8 cellular contexts compared by ENCODE assay signal in genomic region chr11:73218106-73218829, GRCh38. TPM values are rescaled to one million over a fixed set of nuclear protein-coding genes. Genes with fewer than 3 reads are reported as not detected.
DNase-seq lines count a peak whose midpoint lies in the region; ATAC-seq and TF ChIP-seq lines count a peak whose summit lies in the region.

P2RY2 (plus strand) TSS chr11:73218281; CDS start chr11:73234160, 15,879 bp downstream.

- POLR2A ChIA-PET in activated CD4-positive, alpha-beta memory T cell treated with anti-CD3 and anti-CD28 coated beads, Interleukin-2, amount 10 ng/mL, durations not matched to agents 7 days and 5 days (lab: Charles Lee) = no interaction called here
- POLR2A ChIA-PET in naive thymus-derived CD8-positive, alpha-beta T cell (lab: Charles Lee) = no interaction called here

- H3K4me3 Mint-ChIP-seq in activated CD4-positive, alpha-beta memory T cell treated with anti-CD3 and anti-CD28 coated beads, Interleukin-2, amount 10 ng/mL, durations not matched to agents 7 days and 5 days = peak within 1 kb of the TSS; percentile 16
- H3K4me3 Mint-ChIP-seq in naive thymus-derived CD8-positive, alpha-beta T cell = peak within 1 kb of the TSS in 9 of 10 donors; percentile 20 to 74 (median 68)

- H2AFZ ChIP-seq in fibroblast of lung (ENCODE audit: low read length) = peak within 1 kb of the TSS; percentile 59

- H3K4me3 ChIP-seq in fibroblast of lung (replicated peaks in 1 of 4; ENCODE audit: control extremely low read depth in 1 of 4, insufficient read depth in 1 of 4, low read depth in 3 of 4, low read length in 4 of 4) (peak within 1 kb of the TSS in 3 of 4 experiments; percentile 23 to 51 (median 27)), upper lobe of left lung (peak within 1 kb of the TSS; percentile 40 to 55 (median 51))

- H3K27me3 Mint-ChIP-seq in activated CD4-positive, alpha-beta memory T cell treated with anti-CD3 and anti-CD28 coated beads, Interleukin-2, amount 10 ng/mL, durations not matched to agents 7 days and 5 days = peaks cover 26% of the 10 kb centered on the region
- peaks cover 14 to 48% (median 27%) of the 10 kb centered on the region in 5 donors for H3K27me3 Mint-ChIP-seq in naive thymus-derived CD8-positive, alpha-beta T cell

- no peak within 1 kb of the TSS for H3K27ac Mint-ChIP-seq in activated CD4-positive, alpha-beta memory T cell treated with anti-CD3 and anti-CD28 coated beads, Interleukin-2, amount 10 ng/mL, durations not matched to agents 7 days and 5 days
- H3K27ac Mint-ChIP-seq in naive thymus-derived CD8-positive, alpha-beta T cell = peak within 1 kb of the TSS in 2 of 10 donors; percentile 1 to 24

- CTCF ChIA-PET in activated CD4-positive, alpha-beta memory T cell treated with anti-CD3 and anti-CD28 coated beads, Interleukin-2, amount 10 ng/mL, durations not matched to agents 7 days and 5 days (lab: Charles Lee) = interaction anchor here (1.4 kb wide), 1 partner anchor 25 kb away, joined by 3 read pairs; no protein-coding TSS in a partner anchor

- H3K9me3 ChIP-seq in fibroblast of lung (ENCODE audit: control insufficient read depth, insufficient read depth, low read depth, low read length) = no peaks in the 10 kb centered on the region
- H3K9me3 ChIP-seq in upper lobe of left lung = no peaks in the 10 kb centered on the region

- 4% methylated on average over 25 to 52 of the region's 81 CpGs for WGBS in upper lobe of left lung, 2 donors

- no peaks in the 10 kb centered on the region for H3K79me2 ChIP-seq in fibroblast of lung (ENCODE audit: control insufficient read depth, insufficient read depth, low read length)

- no peaks in the 10 kb centered on the region for H3K4me1 ChIP-seq in fibroblast of lung (ENCODE audit: control insufficient read depth, extremely low read depth, insufficient read depth, low read length)
- peaks cover 20 to 39% (median 28%) of the 10 kb centered on the region in 4 donors for H3K4me1 ChIP-seq in upper lobe of left lung

- peak within 1 kb of the TSS; percentile 75 for H3K4me2 ChIP-seq in fibroblast of lung (ENCODE audit: extremely low read depth, insufficient read depth, low read length)

- no peak within 1 kb of the TSS for H3K9ac ChIP-seq in fibroblast of lung (ENCODE audit: insufficient read depth, low read length)

- TF ChIP-seq EP300 in upper lobe of left lung (IDR thresholded peaks at IDR 0.05) = no peak

- H3K27ac ChIP-seq in fibroblast of lung (ENCODE audit: insufficient read depth, low read length) (no peak within 1 kb of the TSS), upper lobe of left lung (peak within 1 kb of the TSS; percentile 54 to 84 (median 78))

- H3K36me3 Mint-ChIP-seq in activated CD4-positive, alpha-beta memory T cell treated with anti-CD3 and anti-CD28 coated beads, Interleukin-2, amount 10 ng/mL, durations not matched to agents 7 days and 5 days (ENCODE audit: low read depth) = no peaks in the 10 kb centered on the region
- no peaks in the 10 kb centered on the region for H3K36me3 Mint-ChIP-seq in naive thymus-derived CD8-positive, alpha-beta T cell

- TF ChIP-seq CTCF in fibroblast of lung (conservative IDR thresholded peaks at IDR 0.05 in 1 of 2, IDR thresholded peaks at IDR 0.05 in 1 of 2; ENCODE audit: low read depth in 1 of 2, low read length in 2 of 2) = peak in 1 of 2 donors; percentile 31
- TF ChIP-seq CTCF in upper lobe of left lung (IDR thresholded peaks at IDR 0.05) = peak; percentile 53 to 83 (median 68)

- H4K20me1 ChIP-seq in fibroblast of lung (ENCODE audit: control insufficient read depth, extremely low read depth, insufficient read depth, low read length) = no peaks in the 10 kb centered on the region

- ATAC-seq in naive thymus-derived CD8-positive, alpha-beta T cell = peak; percentile 64 to 70
- peak; percentile 87 to 89 for ATAC-seq in upper lobe of left lung (ENCODE audit: low FRiP score in 2 of 2)
- ATAC-seq in GM18505 (IDR thresholded peaks at IDR 0.05; ENCODE audit: unreplicated experiment) = no peak
- ATAC-seq in GM19467 (IDR thresholded peaks at IDR 0.05; ENCODE audit: unreplicated experiment) = no peak

- H3K9me3 Mint-ChIP-seq in activated CD4-positive, alpha-beta memory T cell treated with anti-CD3 and anti-CD28 coated beads, Interleukin-2, amount 10 ng/mL, durations not matched to agents 7 days and 5 days = no peaks in the 10 kb centered on the region
- H3K9me3 Mint-ChIP-seq in naive thymus-derived CD8-positive, alpha-beta T cell = no peaks in the 10 kb centered on the region

- TF ChIP-seq POLR2A in upper lobe of left lung (IDR thresholded peaks at IDR 0.05) (peak in 3 of 4 donors; percentile 15 to 81 (median 47)), GM18505 (IDR thresholded peaks at IDR 0.05; ENCODE audit: borderline replicate concordance, extremely low read depth, insufficient read depth, insufficient read length) (no peak)

- H3K27me3 ChIP-seq in fibroblast of lung (ENCODE audit: control insufficient read depth, insufficient read depth, low read length) (peaks cover 34% of the 10 kb centered on the region), upper lobe of left lung (no peaks in the 10 kb centered on the region)

- H3K4me1 Mint-ChIP-seq in activated CD4-positive, alpha-beta memory T cell treated with anti-CD3 and anti-CD28 coated beads, Interleukin-2, amount 10 ng/mL, durations not matched to agents 7 days and 5 days = peaks cover 8% of the 10 kb centered on the region
- H3K4me1 Mint-ChIP-seq in naive thymus-derived CD8-positive, alpha-beta T cell = peaks cover 6 to 37% (median 9%) of the 10 kb centered on the region in 4 donors

- H3K36me3 ChIP-seq in fibroblast of lung (ENCODE audit: control insufficient read depth, insufficient read depth, low read length) = no peaks in the 10 kb centered on the region
- H3K36me3 ChIP-seq in upper lobe of left lung = no peaks in the 10 kb centered on the region

- peak; percentile 72 for DNase-seq in GM03348 (ENCODE audit: low spot score)
- peak; percentile 42 for DNase-seq in M059J (ENCODE audit: low read depth)
- peak; percentile 43 for DNase-seq in activated CD4-positive, alpha-beta memory T cell treated with anti-CD3 and anti-CD28 coated beads, Interleukin-2, amount 10 ng/mL, durations not matched to agents 7 days and 5 days
- peak in 1 of 2 donors; percentile 38 for DNase-seq in fibroblast of lung (ENCODE audit: low read depth in 2 of 2)
- peak in 4 of 10 donors; percentile 6 to 30 (median 12) for DNase-seq in naive thymus-derived CD8-positive, alpha-beta T cell
- DNase-seq in upper lobe of left lung = peak; percentile 94 to 96

RNA-seq across cellular contexts. Expression of gene P2RY2, which starts in this region (rescaled TPM):
- total RNA-seq in M059J (2014; rRNA removed; shearing (Covaris generic)) = 0.30 and 0.84 TPM in 2 replicates
- not detected for total RNA-seq in activated CD4-positive, alpha-beta memory T cell treated with anti-CD3 and anti-CD28 coated beads, Interleukin-2, amount 10 ng/mL, durations not matched to agents 7 days and 5 days
- total RNA-seq in fibroblast of lung (under 0.01 and 0.17 TPM in 2 replicates), upper lobe of left lung (10 to 100 TPM in 4 of 6 donors, 1 to 10 TPM in 2; 7.8 to 15.0 (median 11.7) TPM)
- 0.05 TPM in 1 of 2 replicates, not detected in the other for polyA plus RNA-seq in fibroblast of lung
- 0.08 TPM in 1 of 2 replicates, not detected in the other for polyA plus RNA-seq in fibroblast of lung (2012)
- polyA minus RNA-seq in fibroblast of lung (ENCODE audit: low replicate concordance) = not detected in 2 replicates
- total RNA-seq in naive thymus-derived CD8-positive, alpha-beta T cell = not detected
- polyA plus RNA-seq in naive thymus-derived CD8-positive, alpha-beta T cell = not detected

Comparison
In these comparisons a context has a peak if more than half of its experiments do, and no peak if none do; other contexts are left out.
1. Peak in DNase-seq in M059J; RNA of the gene not detected or under 1 TPM.
2. Peak in DNase-seq in activated CD4-positive, alpha-beta memory T cell treated with anti-CD3 and anti-CD28 coated beads, Interleukin-2, amount 10 ng/mL, durations not matched to agents 7 days and 5 days; RNA of the gene not detected or under 1 TPM.
3. Peak in ATAC-seq in naive thymus-derived CD8-positive, alpha-beta T cell; RNA of the gene not detected or under 1 TPM.
4. ATAC-seq: peak in upper lobe of left lung (2 of 2); none in GM18505 (single experiment) and GM19467 (single experiment).